ENCODE assay signal across 1 cellular context in genomic region chr4:8384397-8385060, GRCh38.
A peak's percentile ranks its signal among the peaks of the same experiment; 100 is the strongest.
TF ChIP-seq lines count a peak whose summit lies in the region.

No MANE protein-coding gene starts in this region.

TF ChIP-seq in GM12878, 131 proteins besides CTCF, POLR2A, EP300 and RAD21:
- TF ChIP-seq GATAD2B (conservative IDR thresholded peaks at IDR 0.05; ENCODE audit: low read depth), result no peak
- TF ChIP-seq ZBTB33 (IDR thresholded peaks at IDR 0.05), result peak; percentile 72; the same call in 1 of the 2 replicates
